Comparison of ENCODE assay signal across 18 cellular contexts in genomic region chr15:76711351-76711827, GRCh38.
DNase-seq lines count a peak whose midpoint lies in the region; ATAC-seq, FAIRE-seq and TF ChIP-seq lines count a peak whose summit lies in the region.
"Had no signal": no experiment of that assay in that cellular context is flagged by ENCODE, and none has a peak within 500 bp of the region (broad histone marks: within the 10 kb centered on the region; RNA-seq: fewer than 3 reads in every experiment).

No MANE protein-coding gene starts in this region.

- peak overlapping the region; percentile 53 for H3K27ac ChIP-seq in OCI-LY7 (ENCODE audit: low read depth, low read length, poor library complexity, severe bottlenecking)
- H3K27ac ChIP-seq: gastroesophageal sphincter, prostate gland had no signal

- no peak overlapping the region for H3K4me3 ChIP-seq in GM12864 (ENCODE audit: low read depth, low read length)
- H3K4me3 ChIP-seq in OCI-LY7 (ENCODE audit: low read depth, low read length, poor library complexity, severe bottlenecking) = no peak overlapping the region
- H3K4me3 ChIP-seq: gastroesophageal sphincter, lung, prostate gland had no signal

- peak; percentile 61 for ATAC-seq in GM19395 (IDR thresholded peaks at IDR 0.05; ENCODE audit: unreplicated experiment)
- ATAC-seq in HG03097 (IDR thresholded peaks at IDR 0.05; ENCODE audit: low FRiP score, unreplicated experiment) = peak; percentile 76
- no peak for ATAC-seq in activated naive CD4-positive, alpha-beta T cell treated with anti-CD3 and anti-CD28 coated beads, Interleukin-2, amount 50 U/mL, for 72 hours
- ATAC-seq: activated CD8-positive, alpha-beta memory T cell treated with anti-CD3 and anti-CD28 coated beads, Interleukin-2, amount 10 ng/mL, durations not matched to agents 7 days and 5 days; gastroesophageal sphincter; stimulated activated naive CD8-positive, alpha-beta T cell treated with anti-CD3 and anti-CD28 coated beads, Interleukin-15, amount 100 ng/mL, for 72 hours had no signal

- H3K4me1 ChIP-seq in OCI-LY7 (ENCODE audit: insufficient read depth, low read length, poor library complexity, severe bottlenecking) = peaks cover 8% of the 10 kb centered on the region
- H3K4me1 ChIP-seq: gastroesophageal sphincter, prostate gland had no signal

- BruUV-seq in OCI-LY7 (replicated peaks; lab: Mats Ljungman, UMichigan) = no TSS peak

- H3K9me2 ChIP-seq in OCI-LY7 (ENCODE audit: insufficient read depth, low read length) = no peaks in the 10 kb centered on the region

- no peaks in the 10 kb centered on the region for H3K36me3 ChIP-seq in OCI-LY7 (ENCODE audit: insufficient read depth, low read length)
- H3K36me3 ChIP-seq: prostate gland had no signal

- intact Hi-C loops in OCI-LY7 (cut with micrococcal nuclease; ENCODE audit: unreplicated experiment) = no loop called here

- no peaks in the 10 kb centered on the region for H3K9me3 ChIP-seq in OCI-LY7 (ENCODE audit: low read length)
- H3K9me3 ChIP-seq: prostate gland had no signal

- no peaks in the 10 kb centered on the region for H4K20me1 ChIP-seq in OCI-LY7 (ENCODE audit: insufficient read depth, low read length)

- no peak overlapping the region for H3K27ac Mint-ChIP-seq in activated naive CD4-positive, alpha-beta T cell treated with anti-CD3 and anti-CD28 coated beads, Interleukin-2, amount 50 U/mL, for 72 hours
- H3K27ac Mint-ChIP-seq: activated CD8-positive, alpha-beta memory T cell treated with anti-CD3 and anti-CD28 coated beads, Interleukin-2, amount 10 ng/mL, durations not matched to agents 7 days and 5 days; nephron; stimulated activated naive CD8-positive, alpha-beta T cell treated with anti-CD3 and anti-CD28 coated beads, Interleukin-15, amount 100 ng/mL, for 72 hours had no signal

- no peaks in the 10 kb centered on the region for H3K79me2 ChIP-seq in OCI-LY7 (ENCODE audit: insufficient read depth, low read depth, low read length)

- peaks cover 8 to 26% of the 10 kb centered on the region in 2 donors for H3K9me3 Mint-ChIP-seq in activated naive CD4-positive, alpha-beta T cell treated with anti-CD3 and anti-CD28 coated beads, Interleukin-2, amount 50 U/mL, for 72 hours

- H3K4me2 ChIP-seq in OCI-LY7 (ENCODE audit: low read length) = peak overlapping the region; percentile 46

- H2AFZ ChIP-seq in OCI-LY7 (ENCODE audit: low read length) = no peak overlapping the region

- FAIRE-seq in D721Med (lab: Jason Lieb, UNC) = no peak
- FAIRE-seq: astrocyte had no signal

- TF ChIP-seq CTCF in GM12864 (IDR thresholded peaks at IDR 0.05; ENCODE audit: low read depth, low read length, missing control alignments) (no peak), OCI-LY7 (conservative IDR thresholded peaks at IDR 0.05; ENCODE audit: low read length) (no peak), D721Med (IDR thresholded peaks at IDR 0.05; ENCODE audit: insufficient read depth, missing control alignments) (no peak)

- CTCF ChIA-PET in OCI-LY7 (lab: Charles Lee; ENCODE audit: unreplicated experiment) = no interaction called here

- peaks cover 24 to 36% of the 10 kb centered on the region in 2 donors for H3K36me3 Mint-ChIP-seq in activated naive CD4-positive, alpha-beta T cell treated with anti-CD3 and anti-CD28 coated beads, Interleukin-2, amount 50 U/mL, for 72 hours

- DNase-seq in GM12864 (ENCODE audit: low read depth) (peak; percentile 39), OCI-LY7 (ENCODE audit: low spot score) (peak; percentile 24), D721Med (ENCODE audit: insufficient read length, low spot score) (no peak), HUDEP-2 (lab: John Stamatoyannopoulos, UW; ENCODE audit: unreplicated experiment in 76 of 76) (no peak)
- DNase-seq in activated CD8-positive, alpha-beta memory T cell treated with anti-CD3 and anti-CD28 coated beads, Interleukin-2, amount 50 U/mL, for 4 hours = no peak
- DNase-seq in activated naive CD4-positive, alpha-beta T cell treated with anti-CD3 and anti-CD28 coated beads, Interleukin-2, amount 50 U/mL, for 72 hours (ENCODE audit: low spot score in 2 of 2) = no peak
- DNase-seq: ACHN; activated CD8-positive, alpha-beta memory T cell treated with anti-CD3 and anti-CD28 coated beads, Interleukin-2, amount 10 ng/mL, durations not matched to agents 7 days and 5 days; activated gamma-delta T cell; cortex of kidney; stimulated activated naive CD8-positive, alpha-beta T cell treated with anti-CD3 and anti-CD28 coated beads, Interleukin-15, amount 100 ng/mL, for 72 hours had no signal

- POLR2A ChIA-PET in OCI-LY7 (lab: Charles Lee) = no interaction called here

Comparison
In these comparisons a context has a peak if more than half of its experiments do, and no peak if none do; other contexts are left out.
1. DNase-seq: peak in GM12864 (single experiment) and OCI-LY7 (single experiment); none in D721Med (single experiment), activated CD8-positive, alpha-beta memory T cell treated with anti-CD3 and anti-CD28 coated beads, Interleukin-2, amount 50 U/mL, for 4 hours (single experiment), HUDEP-2 (0 of 76) and activated naive CD4-positive, alpha-beta T cell treated with anti-CD3 and anti-CD28 coated beads, Interleukin-2, amount 50 U/mL, for 72 hours (0 of 2).
2. ATAC-seq: peak in GM19395 (single experiment) and HG03097 (single experiment); none in activated naive CD4-positive, alpha-beta T cell treated with anti-CD3 and anti-CD28 coated beads, Interleukin-2, amount 50 U/mL, for 72 hours (0 of 2).